ENCODE assay signal across 27 cellular contexts in genomic region chr7:132345030-132345429, GRCh38.
"Had no signal": no experiment of that assay in that cellular context is flagged by ENCODE, and none has a peak within 500 bp of the region (broad histone marks: within the 10 kb centered on the region; RNA-seq: fewer than 3 reads in every experiment).

No MANE protein-coding gene starts in this region.

- H3K9me3 ChIP-seq: stomach, suprapubic skin, testis, thoracic aorta, thyroid gland, tibial artery, tibial nerve, transverse colon, upper lobe of left lung, upper lobe of right lung, uterus, vagina had no signal

- H3K4me1 ChIP-seq: stomach, suprapubic skin, testis, thyroid gland, tibial artery, transverse colon, upper lobe of left lung, upper lobe of right lung, uterus, vagina had no signal

- ATAC-seq: stimulated activated effector memory CD8-positive, alpha-beta T cell treated with anti-CD3 and anti-CD28 coated beads, Interleukin-12 subunit alpha, Interleukin-12 subunit beta, amount 100 ng/mL, for 72 hours; stimulated activated memory B cell treated with anti-CD40 and anti-IgM and Interleukin-4, amounts not matched to agents 10 μg/mL and 1 μg/mL and 100 μg/mL, for 72 hours; stimulated activated naive B cell treated with anti-CD40 and anti-IgM and Interleukin-4, amounts not matched to agents 10 μg/mL and 1 μg/mL and 100 μg/mL, for 72 hours; stimulated activated naive CD8-positive, alpha-beta T cell treated with anti-CD3 and anti-CD28 coated beads, Interleukin-15, amount 100 ng/mL, for 72 hours; stimulated activated naive CD8-positive, alpha-beta T cell treated with anti-CD3 and anti-CD28 coated beads, Interleukin-15, Interleukin-2, amounts not matched to agents 100 U/mL and 50 U/mL, for 24 hours; upper lobe of right lung had no signal

- H3K27ac ChIP-seq: stomach, suprapubic skin, testis, thoracic aorta, thyroid gland, tibial artery, tibial nerve, transverse colon, upper lobe of left lung, upper lobe of right lung, uterus, vagina had no signal

- H3K27me3 ChIP-seq: testis, thyroid gland, upper lobe of left lung, upper lobe of right lung, uterus, vagina had no signal

- FAIRE-seq: urothelium cell line had no signal

- DNase-seq: stimulated activated CD4-positive, alpha-beta T cell treated with anti-CD3 and anti-CD28 coated beads, Interleukin-2, amount 100 ng/mL, for 48 hours; stimulated activated CD4-positive, alpha-beta T cell treated with anti-CD3 and anti-CD28 coated beads, Interleukin-4, amount 100 ng/mL, for 1 hour; stimulated activated CD4-positive, alpha-beta T cell treated with anti-CD3 and anti-CD28 coated beads, Interleukin-4, amount 100 ng/mL, for 24 hours; stimulated activated CD4-positive, alpha-beta T cell treated with anti-CD3 and anti-CD28 coated beads, Interleukin-4, amount 100 ng/mL, for 4 hours; stimulated activated CD8-positive, alpha-beta memory T cell treated with anti-CD3 and anti-CD28 coated beads, Interleukin-4, amount 100 ng/mL, for 48 hours; stimulated activated naive B cell treated with anti-CD40 and anti-IgM and Interleukin-4, amounts not matched to agents 10 μg/mL and 1 μg/mL and 100 μg/mL, for 72 hours; stimulated activated naive CD4-positive, alpha-beta T cell; stimulated activated naive CD4-positive, alpha-beta T cell treated with Interleukin-2 at 50 U/mL for 16 hours; stimulated activated naive CD8-positive, alpha-beta T cell treated with anti-CD3 and anti-CD28 coated beads, Interleukin-15, amount 100 ng/mL, for 72 hours; stimulated activated naive CD8-positive, alpha-beta T cell treated with anti-CD3 and anti-CD28 coated beads, Interleukin-15, Interleukin-2, amounts not matched to agents 100 U/mL and 50 U/mL, for 24 hours; stomach; substantia nigra; testis; thyroid gland; tibial artery; transverse colon; trophoblast cell; upper lobe of left lung; upper lobe of right lung; uterus had no signal

- H3K36me3 ChIP-seq: stomach, suprapubic skin, thoracic aorta, thyroid gland, tibial artery, tibial nerve, transverse colon, upper lobe of left lung, upper lobe of right lung, uterus, vagina had no signal

- H3K4me3 ChIP-seq: stomach, suprapubic skin, testis, thoracic aorta, thyroid gland, tibial artery, tibial nerve, transverse colon, upper lobe of left lung, upper lobe of right lung, uterus, vagina had no signal
